9 cellular contexts compared by ENCODE assay signal in the genomic region with DNA sequence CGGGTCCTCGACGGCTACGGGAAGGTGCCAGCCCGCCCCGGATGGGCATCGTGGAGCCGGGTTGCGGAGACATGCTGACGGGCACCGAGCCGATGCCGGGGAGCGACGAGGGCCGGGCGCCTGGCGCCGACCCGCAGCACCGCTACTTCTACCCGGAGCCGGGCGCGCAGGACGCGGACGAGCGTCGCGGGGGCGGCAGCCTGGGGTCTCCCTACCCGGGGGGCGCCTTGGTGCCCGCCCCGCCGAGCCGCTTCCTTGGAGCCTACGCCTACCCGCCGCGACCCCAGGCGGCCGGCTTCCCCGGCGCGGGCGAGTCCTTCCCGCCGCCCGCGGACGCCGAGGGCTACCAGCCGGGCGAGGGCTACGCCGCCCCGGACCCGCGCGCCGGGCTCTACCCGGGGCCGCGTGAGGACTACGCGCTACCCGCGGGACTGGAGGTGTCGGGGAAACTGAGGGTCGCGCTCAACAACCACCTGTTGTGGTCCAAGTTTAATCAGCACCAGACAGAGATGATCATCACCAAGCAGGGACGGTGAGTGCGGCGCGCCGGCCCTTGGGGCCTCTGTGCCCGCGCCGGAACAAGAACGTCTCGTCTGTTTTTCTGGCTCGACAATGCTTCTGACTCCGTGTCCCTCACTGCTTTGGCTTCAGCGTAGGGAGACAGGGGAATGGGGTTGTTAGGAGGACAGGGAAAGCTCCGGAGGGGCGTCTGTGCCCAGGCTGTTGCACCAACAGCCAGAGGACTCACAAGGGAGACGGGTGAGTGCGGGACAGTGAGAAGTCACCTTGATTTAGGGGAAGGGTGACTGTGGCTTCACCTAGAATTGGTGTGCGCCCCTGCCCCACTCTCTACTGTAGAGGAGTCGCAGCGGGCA. TPM values are rescaled to one million over a fixed set of nuclear protein-coding genes. Genes with fewer than 3 reads are reported as not detected.
A peak's percentile ranks its signal among the peaks of the same experiment; 100 is the strongest.
DNase-seq lines count a peak whose midpoint lies in the region; ATAC-seq and TF ChIP-seq lines count a peak whose summit lies in the region.
"Had no signal": no experiment of that assay in that cellular context is flagged by ENCODE, and none has a peak within 500 bp of the region (broad histone marks: within the 10 kb centered on the region; RNA-seq: fewer than 3 reads in every experiment).

No MANE protein-coding gene starts in this region.

- H3K9me3 ChIP-seq in stomach, result no peaks in the 10 kb centered on the region

- peak; percentile 21 for ATAC-seq in HG03095 (IDR thresholded peaks at IDR 0.05; ENCODE audit: unreplicated experiment)
- peak; percentile 38 to 42 for ATAC-seq in activated T-cell treated with anti-CD3 and anti-CD28 coated beads, Interleukin-2, amount 50 U/mL, for 4 hours

- DNase-seq in NCI-H2227 (lab: John Stamatoyannopoulos, UW; ENCODE audit: unreplicated experiment), result peak; percentile 15
- DNase-seq in NCI-H2227 treated with DMSO at 0.1 percent for 48 hours (lab: John Stamatoyannopoulos, UW), result no peak
- no peak for DNase-seq in activated T-cell treated with anti-CD3 and anti-CD28 coated beads, Interleukin-2, amount 50 U/mL, for 4 hours
- peak; percentile 60 for DNase-seq in iPS-NIHi11 (ENCODE audit: low spot score)
- DNase-seq in stomach, result no peak
- DNase-seq in NCI-H1092 treated with DMSO at 0.1 percent for 48 hours (lab: John Stamatoyannopoulos, UW), result no peak
- DNase-seq in anterior cingulate cortex (lab: John Stamatoyannopoulos, UW), result no peak

- H3K36me3 Mint-ChIP-seq in activated T-cell treated with anti-CD3 and anti-CD28 coated beads, Interleukin-2, amount 50 U/mL, for 4 hours (ENCODE audit: insufficient read depth), result peaks cover 38% of the 10 kb centered on the region

- peaks cover 60% of the 10 kb centered on the region for H3K4me1 Mint-ChIP-seq in activated T-cell treated with anti-CD3 and anti-CD28 coated beads, Interleukin-2, amount 50 U/mL, for 4 hours (ENCODE audit: low read depth)

- no peaks in the 10 kb centered on the region for H3K9me3 Mint-ChIP-seq in activated T-cell treated with anti-CD3 and anti-CD28 coated beads, Interleukin-2, amount 50 U/mL, for 4 hours

- H3K4me1 ChIP-seq in stomach, result peaks cover 11 to 21% (median 16%) of the 10 kb centered on the region in 4 donors

- H3K27ac ChIP-seq in stomach, result peak overlapping the region; percentile 44 to 74 (median 49)

- peaks cover 0 to 77% (median 40%) of the 10 kb centered on the region in 3 donors for H3K27me3 ChIP-seq in stomach

- no peaks in the 10 kb centered on the region for H3K27me3 Mint-ChIP-seq in activated T-cell treated with anti-CD3 and anti-CD28 coated beads, Interleukin-2, amount 50 U/mL, for 4 hours (ENCODE audit: low read depth)

- intact Hi-C loops in stomach (cut with DNase I; ENCODE audit: low total_unique reads), result no loop called here

- WGBS in stomach, 5 donors, result 2 to 7% (median 3%) methylated on average over 25 to 93 of the region's 93 CpGs

- TF ChIP-seq EP300 in stomach (IDR thresholded peaks at IDR 0.05), result no peak

- TF ChIP-seq CTCF in stomach (IDR thresholded peaks at IDR 0.05), result no peak

- no peaks in the 10 kb centered on the region for H3K36me3 ChIP-seq in stomach

- TF ChIP-seq POLR2A in stomach (IDR thresholded peaks at IDR 0.05), result no peak

- peak overlapping the region; percentile 97 for H3K4me3 Mint-ChIP-seq in activated T-cell treated with anti-CD3 and anti-CD28 coated beads, Interleukin-2, amount 50 U/mL, for 4 hours

- H3K4me3 ChIP-seq in stomach, result peak overlapping the region; percentile 50 to 58 (median 52)

RNA-seq across cellular contexts. Expression of gene TBX21, which starts 0.6 kb away (rescaled TPM):
- 100 to 1,000 TPM in 2 of 3 donors, 10 to 100 TPM in 1; 77.8 to 111 (median 101) TPM for total RNA-seq in activated T-cell treated with anti-CD3 and anti-CD28 coated beads, Interleukin-2, amount 50 U/mL, for 4 hours
- total RNA-seq in stomach, result under 1 TPM in 2 of 5 donors, not detected in 3; 0.29 to 0.55 TPM
- polyA plus RNA-seq in stomach, result under 1 TPM; 0.10 to 0.92 (median 0.31) TPM
- polyA plus RNA-seq: BJ had no signal

RNA-seq across cellular contexts. Expression of gene TBKBP1, which starts 39.7 kb away (rescaled TPM):
- 10 to 100 TPM; 24.4 to 34.7 (median 24.6) TPM for total RNA-seq in activated T-cell treated with anti-CD3 and anti-CD28 coated beads, Interleukin-2, amount 50 U/mL, for 4 hours
- total RNA-seq in stomach, result 10 to 100 TPM in 1 of 5 donors, 1 to 10 TPM in 4; 2.9 to 14.3 (median 6.7) TPM
- polyA plus RNA-seq in stomach, result 10 to 100 TPM in 1 of 3 donors, 1 to 10 TPM in 2; 5.4 to 11.5 (median 5.8) TPM

Comparison
In these comparisons a context has a peak if more than half of its experiments do, and no peak if none do; other contexts are left out.
1. DNase-seq: peak in NCI-H2227 (single experiment) and iPS-NIHi11 (single experiment); none in NCI-H2227 treated with DMSO at 0.1 percent for 48 hours (single experiment), activated T-cell treated with anti-CD3 and anti-CD28 coated beads, Interleukin-2, amount 50 U/mL, for 4 hours (single experiment), stomach (single experiment), NCI-H1092 treated with DMSO at 0.1 percent for 48 hours (single experiment) and anterior cingulate cortex (0 of 58).
2. RNA of gene TBX21, which starts 0.6 kb away (total RNA-seq): 77.8 to 111 TPM in activated T-cell treated with anti-CD3 and anti-CD28 coated beads, Interleukin-2, amount 50 U/mL, for 4 hours; 0.29 to 0.55 TPM in stomach; every median in the first group is over 10 times any median in the second.